Comparison of ENCODE assay signal across 13 cellular contexts in genomic region chr1:160168609-160169369, GRCh38. TPM values are rescaled to one million over a fixed set of nuclear protein-coding genes. Genes with fewer than 3 reads are reported as not detected.
DNase-seq lines count a peak whose midpoint lies in the region; ATAC-seq and TF ChIP-seq lines count a peak whose summit lies in the region.
"Had no signal": no experiment of that assay in that cellular context is flagged by ENCODE, and none has a peak within 500 bp of the region (broad histone marks: within the 10 kb centered on the region; RNA-seq: fewer than 3 reads in every experiment).

No MANE protein-coding gene starts in this region.

- H2AFZ ChIP-seq in neuronal stem cell (ENCODE audit: low read length) = peak overlapping the region; percentile 47

- H4K8ac ChIP-seq in neuronal stem cell (ENCODE audit: low read depth, low read length) = no peak overlapping the region

- no peak overlapping the region for H2BK5ac ChIP-seq in neuronal stem cell (ENCODE audit: low read length)

- no peak overlapping the region for H2BK120ac ChIP-seq in neuronal stem cell (ENCODE audit: low read depth, low read length)

- CTCF ChIA-PET in RWPE1 (lab: Yijun Ruan, JAX) = no interaction called here

- H3K9me3 ChIP-seq in neuronal stem cell (replicated peaks in 1 of 2; ENCODE audit: control insufficient read depth in 2 of 2, insufficient read depth in 1 of 2, low read depth in 1 of 2, low read length in 2 of 2) (peaks cover 0 to 7% of the 10 kb centered on the region in 2 donors), right atrium auricular region (no peaks in the 10 kb centered on the region)
- H3K9me3 ChIP-seq: lower lobe of right lung, SJCRH30 had no signal

- no peaks in the 10 kb centered on the region for H3K27me3 ChIP-seq in neuronal stem cell (ENCODE audit: control insufficient read depth in 3 of 3, insufficient read depth in 3 of 3, low read depth in 1 of 3, low read length in 3 of 3)
- H3K27me3 ChIP-seq in right atrium auricular region = no peaks in the 10 kb centered on the region
- H3K27me3 ChIP-seq: SJCRH30 had no signal

- no peak overlapping the region for H3K4me2 ChIP-seq in neuronal stem cell (ENCODE audit: insufficient read depth, low read length, poor library complexity, severe bottlenecking)

- POLR2A ChIA-PET in RWPE1 (lab: Yijun Ruan, JAX; ENCODE audit: low non-redundant PET) = no interaction called here

- H2BK15ac ChIP-seq in neuronal stem cell (ENCODE audit: low read length) = no peak overlapping the region

- no peak overlapping the region for H4K91ac ChIP-seq in neuronal stem cell (ENCODE audit: low read depth, low read length, poor library complexity)

- H3K9ac ChIP-seq in neuronal stem cell (ENCODE audit: low read depth, low read length, poor library complexity) = no peak overlapping the region

- no peak overlapping the region for H3K4ac ChIP-seq in neuronal stem cell (ENCODE audit: low read length)

- no peak overlapping the region for H2BK12ac ChIP-seq in neuronal stem cell (ENCODE audit: low read length)

- H3K18ac ChIP-seq in neuronal stem cell (ENCODE audit: low read length) = no peak overlapping the region

- H3K14ac ChIP-seq in neuronal stem cell (ENCODE audit: low read length) = no peak overlapping the region

- H3K27ac ChIP-seq in coronary artery (no peak overlapping the region), neuronal stem cell (replicated peaks; ENCODE audit: low read length) (peak overlapping the region; percentile 3), RWPE1 (no peak overlapping the region), right atrium auricular region (no peak overlapping the region)
- H3K27ac ChIP-seq: lower lobe of right lung had no signal

- H3K4me3 ChIP-seq in coronary artery = no peak overlapping the region
- peak overlapping the region in 1 of 2 donors; percentile 10 for H3K4me3 ChIP-seq in neuronal stem cell (ENCODE audit: low read length in 2 of 2)
- H3K4me3 ChIP-seq in right atrium auricular region = no peak overlapping the region
- H3K4me3 ChIP-seq: lower lobe of right lung had no signal

- no peak overlapping the region for H2AK5ac ChIP-seq in neuronal stem cell (ENCODE audit: low read depth, low read length)

- no peaks in the 10 kb centered on the region for H3K79me1 ChIP-seq in neuronal stem cell (ENCODE audit: low read depth, low read length)

- H3K36me3 ChIP-seq in neuronal stem cell (replicated peaks in 1 of 2; ENCODE audit: control insufficient read depth in 2 of 2, insufficient read depth in 2 of 2, low read length in 2 of 2) (no peaks in the 10 kb centered on the region), right atrium auricular region (no peaks in the 10 kb centered on the region)
- H3K36me3 ChIP-seq: lower lobe of right lung, SJCRH30 had no signal

- DNase-seq in ELF-1 (ENCODE audit: low read depth, low spot score) (peak; percentile 78), MV-4-11 (lab: John Stamatoyannopoulos, UW) (peak; percentile 19), coronary artery (ENCODE audit: low spot score) (peak; percentile 52), neuronal stem cell (ENCODE audit: low spot score) (peak; percentile 32), globus pallidus (ENCODE audit: low spot score) (no peak), RWPE1 (ENCODE audit: low spot score) (no peak), right atrium auricular region (ENCODE audit: low spot score) (no peak)
- DNase-seq: amygdala; lower lobe of right lung; MM.1S; stimulated activated naive CD4-positive, alpha-beta T cell had no signal

- no peak for ATAC-seq in GM18907 (IDR thresholded peaks at IDR 0.05; ENCODE audit: unreplicated experiment)
- ATAC-seq: lower lobe of right lung had no signal

- TF ChIP-seq CTCF in coronary artery (IDR thresholded peaks at IDR 0.05) (no peak), RWPE1 (conservative IDR thresholded peaks at IDR 0.05; ENCODE audit: low read depth) (no peak), right atrium auricular region (IDR thresholded peaks at IDR 0.05) (no peak)

- no CpG with 5 or more reads among the region's 13 CpGs for WGBS in neuronal stem cell (ENCODE audit: extremely low coverage in 2 of 2, insufficient read length in 2 of 2, insufficient replicate concordance in 1 of 2), 2 donors

- no peak overlapping the region for H3K23ac ChIP-seq in neuronal stem cell (ENCODE audit: low read depth, low read length, poor library complexity)

- H3K4me1 ChIP-seq in neuronal stem cell (ENCODE audit: control insufficient read depth in 2 of 2, insufficient read depth in 1 of 2, low read depth in 1 of 2, low read length in 2 of 2) (peaks cover 11 to 39% of the 10 kb centered on the region in 2 donors), right atrium auricular region (no peaks in the 10 kb centered on the region)

RNA-seq across cellular contexts. Expression of gene ATP1A4, which starts 17.4 kb away (rescaled TPM):
- polyA plus RNA-seq in neuronal stem cell (2013, experiment 1 of 2) = 0.77 TPM
- 0.72 TPM for polyA plus RNA-seq in neuronal stem cell (2013, experiment 2 of 2)
- total RNA-seq in right atrium auricular region = not detected
- total RNA-seq: SJCRH30 had no signal

RNA-seq across cellular contexts. Expression of gene CASQ1, which starts 21.6 kb away (rescaled TPM):
- 0.47 TPM for polyA plus RNA-seq in neuronal stem cell (2013, experiment 1 of 2)
- 0.58 TPM for polyA plus RNA-seq in neuronal stem cell (2013, experiment 2 of 2)
- total RNA-seq in right atrium auricular region = 10 to 100 TPM; 10.1 to 32.3 TPM

RNA-seq across cellular contexts. Expression of gene PEA15, which starts 36.4 kb away (rescaled TPM):
- polyA plus RNA-seq in neuronal stem cell (2013, experiment 1 of 2) = 162 TPM
- 156 TPM for polyA plus RNA-seq in neuronal stem cell (2013, experiment 2 of 2)
- total RNA-seq in right atrium auricular region = 100 to 1,000 TPM in 1 of 2 donors, 10 to 100 TPM in 1; 69.2 to 144 TPM

RNA-seq across cellular contexts. Expression of gene ATP1A2, which starts 53.2 kb away (rescaled TPM):
- 56.5 TPM for polyA plus RNA-seq in neuronal stem cell (2013, experiment 1 of 2)
- polyA plus RNA-seq in neuronal stem cell (2013, experiment 2 of 2) = 57.9 TPM
- total RNA-seq in right atrium auricular region = 100 to 1,000 TPM; 146 to 228 TPM

Comparison
In these comparisons a context has a peak if more than half of its experiments do, and no peak if none do; other contexts are left out.
1. DNase-seq: peak in ELF-1 (single experiment), MV-4-11 (single experiment), coronary artery (single experiment) and neuronal stem cell (single experiment); none in globus pallidus (single experiment), RWPE1 (single experiment) and right atrium auricular region (single experiment).